1 cellular context compared by ENCODE assay signal in the genomic region with DNA sequence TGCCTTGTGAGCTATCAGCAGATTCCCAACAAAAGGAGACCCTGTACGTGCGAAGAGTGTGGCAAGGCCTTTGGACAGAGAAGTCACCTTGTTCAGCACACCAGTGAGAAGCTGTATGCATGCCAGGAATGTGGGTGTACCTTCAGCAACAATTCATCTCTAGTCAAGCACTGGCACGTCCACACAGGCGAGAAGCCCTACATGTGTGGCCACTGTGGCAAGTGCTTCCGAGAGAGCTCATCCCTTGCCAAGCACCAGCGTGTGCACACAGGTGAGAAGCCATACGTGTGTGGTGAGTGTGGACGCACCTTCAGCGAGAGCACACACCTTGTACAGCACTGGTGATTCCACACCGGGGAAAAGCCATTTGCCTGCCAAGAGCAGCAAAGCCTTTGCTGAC.
TF ChIP-seq lines count a peak whose summit lies in the region.

No MANE protein-coding gene starts in this region.

TF ChIP-seq in HepG2, 621 proteins besides CTCF, POLR2A, EP300 and RAD21:
- TF ChIP-seq AGO2 (optimal IDR thresholded peaks at IDR 0.05; ENCODE audit: low read depth, low read length) (peak; percentile 18), MATR3 (CRISPR knock-in tag; IDR thresholded peaks at IDR 0.05) (no peak), THYN1 (CRISPR knock-in tag; IDR thresholded peaks at IDR 0.05; ENCODE audit: borderline replicate concordance, low read depth) (no peak)
- TF ChIP-seq, protein P1, sequence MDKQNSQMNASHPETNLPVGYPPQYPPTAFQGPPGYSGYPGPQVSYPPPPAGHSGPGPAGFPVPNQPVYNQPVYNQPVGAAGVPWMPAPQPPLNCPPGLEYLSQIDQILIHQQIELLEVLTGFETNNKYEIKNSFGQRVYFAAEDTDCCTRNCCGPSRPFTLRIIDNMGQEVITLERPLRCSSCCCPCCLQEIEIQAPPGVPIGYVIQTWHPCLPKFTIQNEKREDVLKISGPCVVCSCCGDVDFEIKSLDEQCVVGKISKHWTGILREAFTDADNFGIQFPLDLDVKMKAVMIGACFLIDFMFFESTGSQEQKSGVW (CRISPR knock-in tag; IDR thresholded peaks at IDR 0.05; ENCODE audit: borderline replicate concordance) = no peak
